ENCODE assay signal across 9 cellular contexts in the genomic region with DNA sequence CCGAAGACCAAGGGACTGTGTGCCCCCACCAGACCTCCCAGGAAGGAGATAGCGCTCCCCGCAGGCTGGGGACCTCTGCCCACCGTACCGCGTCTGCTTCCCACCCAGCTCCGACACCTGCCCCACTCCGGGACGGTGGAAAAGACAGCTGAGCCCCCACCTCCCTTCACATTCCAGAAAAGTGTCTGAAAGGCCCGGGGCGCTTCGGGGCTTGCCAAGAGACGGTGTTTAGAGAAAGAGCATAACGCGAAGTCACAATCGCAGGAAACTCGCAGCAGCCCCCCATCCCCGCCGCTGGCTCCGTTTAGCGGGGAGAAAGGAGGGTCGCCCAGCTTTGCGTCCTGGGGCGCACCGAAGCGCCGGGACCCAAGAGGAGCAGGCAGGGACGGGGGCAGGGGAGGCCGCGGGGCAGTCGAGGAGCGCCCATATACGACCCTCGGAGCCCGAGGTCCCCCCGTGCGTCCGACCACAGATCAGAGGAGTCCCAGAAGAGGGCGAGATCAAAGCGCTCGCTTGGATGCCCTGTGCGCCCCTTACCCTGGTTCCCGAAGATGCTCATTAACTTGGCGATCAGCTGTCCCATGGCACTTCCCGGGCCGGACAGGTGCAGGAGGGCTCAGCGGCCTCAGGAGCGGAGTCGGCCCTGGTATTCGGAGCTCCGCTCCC. TPM values are rescaled to one million over a fixed set of nuclear protein-coding genes. Genes with fewer than 3 reads are reported as not detected.
A peak's percentile ranks its signal among the peaks of the same experiment; 100 is the strongest.
DNase-seq lines count a peak whose midpoint lies in the region; ATAC-seq and TF ChIP-seq lines count a peak whose summit lies in the region.
"Had no signal": no experiment of that assay in that cellular context is flagged by ENCODE, and none has a peak within 500 bp of the region (broad histone marks: within the 10 kb centered on the region; RNA-seq: fewer than 3 reads in every experiment).

No MANE protein-coding gene starts in this region.

- no peak for TF ChIP-seq RAD21 in HCT116 (IDR thresholded peaks at IDR 0.05; ENCODE audit: low read depth)

- H3K9me2 ChIP-seq in HCT116 (ENCODE audit: insufficient read depth) = no peaks in the 10 kb centered on the region

- no peaks in the 10 kb centered on the region for H3K36me3 Mint-ChIP-seq in stimulated activated naive B cell treated with anti-CD40 and anti-IgM and Interleukin-4, amounts not matched to agents 10 μg/mL and 1 μg/mL and 100 μg/mL, for 72 hours

- H3K4me3 Mint-ChIP-seq in stimulated activated naive B cell treated with anti-CD40 and anti-IgM and Interleukin-4, amounts not matched to agents 10 μg/mL and 1 μg/mL and 100 μg/mL, for 72 hours = peak overlapping the region; percentile 87 to 94

- TF ChIP-seq CTCF in HCT116 (IDR thresholded peaks at IDR 0.05 in 2 of 3, conservative IDR thresholded peaks at IDR 0.05 in 1 of 3; ENCODE audit: borderline replicate concordance in 1 of 3, insufficient read depth in 1 of 3, low read depth in 2 of 3, low read length in 2 of 3) = no peak
- no peak for TF ChIP-seq CTCF in astrocyte of the spinal cord (IDR thresholded peaks at IDR 0.05; ENCODE audit: low read depth, low read length)
- TF ChIP-seq CTCF in kidney epithelial cell (IDR thresholded peaks at IDR 0.05; ENCODE audit: insufficient read depth, low read length, poor library complexity, severe bottlenecking) = no peak

- H3K9ac ChIP-seq in HCT116 (ENCODE audit: low read length) = no peak overlapping the region

- no peaks in the 10 kb centered on the region for H3K27me3 ChIP-seq in HCT116 (ENCODE audit: insufficient read depth, low read length)
- peaks cover 40% of the 10 kb centered on the region for H3K27me3 ChIP-seq in kidney epithelial cell (ENCODE audit: control insufficient read depth, insufficient read depth, low read length)

- no peak for DNase-seq in HCT116 (ENCODE audit: low read depth, low spot score)
- no peak for DNase-seq in astrocyte of the spinal cord (ENCODE audit: low read depth, low spot score)
- no peak for DNase-seq in kidney epithelial cell (ENCODE audit: low read depth)
- no peak for DNase-seq in stimulated activated naive B cell treated with anti-CD40 and anti-IgM and Interleukin-4, amounts not matched to agents 10 μg/mL and 1 μg/mL and 100 μg/mL, for 72 hours
- no peak for DNase-seq in SKM-1 treated with dmso at 0.1 percent for 144 hours (lab: John Stamatoyannopoulos, UW; ENCODE audit: unreplicated experiment)
- DNase-seq in DMS153 treated with DMSO at 0.1 percent for 48 hours (lab: John Stamatoyannopoulos, UW; ENCODE audit: unreplicated experiment) = no peak
- DNase-seq in AML-193 (lab: John Stamatoyannopoulos, UW) = no peak
- no peak for DNase-seq in NCI-H2196 treated with DMSO at 0.1 percent for 48 hours (lab: John Stamatoyannopoulos, UW; ENCODE audit: unreplicated experiment)

- H3K4me1 Mint-ChIP-seq in stimulated activated naive B cell treated with anti-CD40 and anti-IgM and Interleukin-4, amounts not matched to agents 10 μg/mL and 1 μg/mL and 100 μg/mL, for 72 hours = peaks cover 18 to 34% of the 10 kb centered on the region in 2 donors

- H3K36me3 ChIP-seq in HCT116 (ENCODE audit: control insufficient read depth in 1 of 2, insufficient read depth in 2 of 2, low read length in 2 of 2) (no peaks in the 10 kb centered on the region), kidney epithelial cell (ENCODE audit: control insufficient read depth, insufficient read depth, low read length) (no peaks in the 10 kb centered on the region)

- RAD21 ChIA-PET in HCT116 (lab: Charles Lee; ENCODE audit: low non-redundant PET in 1 of 2, low total read pairs in 2 of 2, uncharacterized antibody in 2 of 2, unreplicated experiment in 2 of 2) = interaction anchor here (1.0 to 1.4 kb wide), 4 partner anchors 11 to 182 kb away, joined by 3 to 7 read pairs (median 5); a partner anchor contains a TSS

- CTCF ChIA-PET in HCT116 (lab: Charles Lee) = interaction anchor here (0.7 to 2.2 kb wide), 24 partner anchors 9 to 311 kb away, joined by 3 to 62 read pairs (median 5); a partner anchor contains a TSS

- no peak overlapping the region for H3K4me3 ChIP-seq in HCT116 (replicated peaks in 1 of 2; ENCODE audit: low read depth in 1 of 2, low read length in 2 of 2)
- peak overlapping the region; percentile 48 for H3K4me3 ChIP-seq in astrocyte of the spinal cord (ENCODE audit: low read depth, low read length)
- peak overlapping the region; percentile 43 for H3K4me3 ChIP-seq in kidney epithelial cell (ENCODE audit: low read depth, low read length)

- POLR2A ChIA-PET in HCT116 (lab: Charles Lee) = interaction anchor here (0.6 to 2.2 kb wide), 7 partner anchors 12 to 1124 kb away, joined by 3 to 17 read pairs (median 3); a partner anchor contains a TSS

- H3K79me2 ChIP-seq in HCT116 (ENCODE audit: insufficient read depth, low read length) = no peaks in the 10 kb centered on the region

- peak overlapping the region; percentile 83 for H2AFZ ChIP-seq in HCT116 (ENCODE audit: low read depth, low read length, poor library complexity, severe bottlenecking)

- intact Hi-C loops in HCT116 (cut with micrococcal nuclease) = no loop called here

- in situ Hi-C loops in astrocyte of the spinal cord (cut with HindIII; ENCODE audit: low sequenced_read_pairs) = no loop called here

- peak overlapping the region; percentile 3 for H3K27ac Mint-ChIP-seq in stimulated activated naive B cell treated with anti-CD40 and anti-IgM and Interleukin-4, amounts not matched to agents 10 μg/mL and 1 μg/mL and 100 μg/mL, for 72 hours

- BruUV-seq in HCT116 (replicated peaks; lab: Mats Ljungman, UMichigan) = no TSS peak

- H3K4me1 ChIP-seq in HCT116 (ENCODE audit: control insufficient read depth in 1 of 2, insufficient read depth in 2 of 2, low read length in 2 of 2) = peaks cover 6 to 10% of the 10 kb centered on the region in 2 experiments; a peak in 3 of 4 replicates

- no peak overlapping the region; the same call in 1 of the 2 replicates for H3K27ac ChIP-seq in HCT116 (ENCODE audit: low read depth, low read length)

- H3K9me3 ChIP-seq in HCT116 (ENCODE audit: control insufficient read depth in 1 of 2, insufficient read depth in 1 of 2, low read depth in 1 of 2, low read length in 2 of 2) = no peaks in the 10 kb centered on the region

- H3K9me3 Mint-ChIP-seq in stimulated activated naive B cell treated with anti-CD40 and anti-IgM and Interleukin-4, amounts not matched to agents 10 μg/mL and 1 μg/mL and 100 μg/mL, for 72 hours = peaks cover 0 to 4% of the 10 kb centered on the region in 2 donors

- H4K20me1 ChIP-seq in HCT116 (ENCODE audit: insufficient read depth) = no peaks in the 10 kb centered on the region

- TF ChIP-seq POLR2A in HCT116 (IDR thresholded peaks at IDR 0.05; ENCODE audit: borderline replicate concordance, extremely low read depth, insufficient read depth, insufficient read length) = no peak

- no peak overlapping the region for H3K4me2 ChIP-seq in HCT116 (ENCODE audit: low read length)

- H3K27me3 Mint-ChIP-seq in stimulated activated naive B cell treated with anti-CD40 and anti-IgM and Interleukin-4, amounts not matched to agents 10 μg/mL and 1 μg/mL and 100 μg/mL, for 72 hours = peaks cover 32 to 49% of the 10 kb centered on the region in 2 donors

- ATAC-seq in HCT116 = peak; percentile 4; the same call in 1 of the 2 replicates
- ATAC-seq in stimulated activated naive B cell treated with anti-CD40 and anti-IgM and Interleukin-4, amounts not matched to agents 10 μg/mL and 1 μg/mL and 100 μg/mL, for 72 hours (replicated peaks) = peak in 1 of 2 donors; percentile 9

TF ChIP-seq in HCT116, 20 proteins besides CTCF, POLR2A, EP300 and RAD21 (continues in another document):
- TF ChIP-seq SP1 (IDR thresholded peaks at IDR 0.05; ENCODE audit: low read depth) = no peak
- no peak for TF ChIP-seq ZFX (IDR thresholded peaks at IDR 0.05)
- TF ChIP-seq, protein P1, sequence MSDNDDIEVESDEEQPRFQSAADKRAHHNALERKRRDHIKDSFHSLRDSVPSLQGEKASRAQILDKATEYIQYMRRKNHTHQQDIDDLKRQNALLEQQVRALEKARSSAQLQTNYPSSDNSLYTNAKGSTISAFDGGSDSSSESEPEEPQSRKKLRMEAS (IDR thresholded peaks at IDR 0.05) = no peak
- TF ChIP-seq, protein P2, sequence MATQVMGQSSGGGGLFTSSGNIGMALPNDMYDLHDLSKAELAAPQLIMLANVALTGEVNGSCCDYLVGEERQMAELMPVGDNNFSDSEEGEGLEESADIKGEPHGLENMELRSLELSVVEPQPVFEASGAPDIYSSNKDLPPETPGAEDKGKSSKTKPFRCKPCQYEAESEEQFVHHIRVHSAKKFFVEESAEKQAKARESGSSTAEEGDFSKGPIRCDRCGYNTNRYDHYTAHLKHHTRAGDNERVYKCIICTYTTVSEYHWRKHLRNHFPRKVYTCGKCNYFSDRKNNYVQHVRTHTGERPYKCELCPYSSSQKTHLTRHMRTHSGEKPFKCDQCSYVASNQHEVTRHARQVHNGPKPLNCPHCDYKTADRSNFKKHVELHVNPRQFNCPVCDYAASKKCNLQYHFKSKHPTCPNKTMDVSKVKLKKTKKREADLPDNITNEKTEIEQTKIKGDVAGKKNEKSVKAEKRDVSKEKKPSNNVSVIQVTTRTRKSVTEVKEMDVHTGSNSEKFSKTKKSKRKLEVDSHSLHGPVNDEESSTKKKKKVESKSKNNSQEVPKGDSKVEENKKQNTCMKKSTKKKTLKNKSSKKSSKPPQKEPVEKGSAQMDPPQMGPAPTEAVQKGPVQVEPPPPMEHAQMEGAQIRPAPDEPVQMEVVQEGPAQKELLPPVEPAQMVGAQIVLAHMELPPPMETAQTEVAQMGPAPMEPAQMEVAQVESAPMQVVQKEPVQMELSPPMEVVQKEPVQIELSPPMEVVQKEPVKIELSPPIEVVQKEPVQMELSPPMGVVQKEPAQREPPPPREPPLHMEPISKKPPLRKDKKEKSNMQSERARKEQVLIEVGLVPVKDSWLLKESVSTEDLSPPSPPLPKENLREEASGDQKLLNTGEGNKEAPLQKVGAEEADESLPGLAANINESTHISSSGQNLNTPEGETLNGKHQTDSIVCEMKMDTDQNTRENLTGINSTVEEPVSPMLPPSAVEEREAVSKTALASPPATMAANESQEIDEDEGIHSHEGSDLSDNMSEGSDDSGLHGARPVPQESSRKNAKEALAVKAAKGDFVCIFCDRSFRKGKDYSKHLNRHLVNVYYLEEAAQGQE (IDR thresholded peaks at IDR 0.05; ENCODE audit: low read depth) = no peak
- no peak for TF ChIP-seq TCF7L2 (IDR thresholded peaks at IDR 0.05; ENCODE audit: borderline replicate concordance, extremely low read depth, insufficient read depth, insufficient read length)
- TF ChIP-seq ZNF274 (IDR thresholded peaks at IDR 0.05; ENCODE audit: low read depth, low read length) = no peak
- TF ChIP-seq FOSL1 (IDR thresholded peaks at IDR 0.05; ENCODE audit: low read depth) = no peak
- no peak for TF ChIP-seq POLR2AphosphoS5 (IDR thresholded peaks at IDR 0.05; ENCODE audit: low read depth, low read length)
- no peak for TF ChIP-seq CBX3 (IDR thresholded peaks at IDR 0.05; ENCODE audit: low read depth)

RNA-seq across cellular contexts. Expression of a gene that starts 0.7 kb away (rescaled TPM):
- not detected for total RNA-seq in HCT116 (2021; ENCODE audit: unreplicated experiment)
- polyA plus RNA-seq in HCT116 (2012) = not detected in 2 replicates
- total RNA-seq in kidney epithelial cell = not detected in 2 replicates
- total RNA-seq: dermis blood vessel endothelial cell had no signal

RNA-seq across cellular contexts. Expression of a gene that starts 13.9 kb away (rescaled TPM):
- 1.8 TPM for total RNA-seq in HCT116 (2021; ENCODE audit: unreplicated experiment)
- 2.7 TPM in 2 replicates for polyA plus RNA-seq in HCT116 (2012)
- under 0.01 and 0.67 TPM in 2 replicates for total RNA-seq in kidney epithelial cell
- total RNA-seq: dermis blood vessel endothelial cell had no signal

RNA-seq across cellular contexts. Expression of a gene that starts 32.2 kb away (rescaled TPM):
- 13.0 TPM for total RNA-seq in HCT116 (2021; ENCODE audit: unreplicated experiment)
- 5.4 and 6.5 TPM in 2 replicates for polyA plus RNA-seq in HCT116 (2012)
- 6.0 and 7.1 TPM in 2 replicates for total RNA-seq in kidney epithelial cell

RNA-seq across cellular contexts. Expression of a gene that starts 34.8 kb away (rescaled TPM):
- 2,276 TPM for total RNA-seq in HCT116 (2021; ENCODE audit: unreplicated experiment)
- 3,114 and 3,168 TPM in 2 replicates for polyA plus RNA-seq in HCT116 (2012)
- 3,729 and 4,555 TPM in 2 replicates for total RNA-seq in kidney epithelial cell

Comparison
In these comparisons a context has a peak if more than half of its experiments do, and no peak if none do; other contexts are left out.
1. H3K4me3 ChIP-seq: peak in astrocyte of the spinal cord (single experiment) and kidney epithelial cell (single experiment); none in HCT116 (0 of 2).